8 cellular contexts compared by ENCODE assay signal in genomic region chr11:46127150-46127638, GRCh38. TPM values are rescaled to one million over a fixed set of nuclear protein-coding genes. Genes with fewer than 3 reads are reported as not detected.
DNase-seq lines count a peak whose midpoint lies in the region; ATAC-seq and TF ChIP-seq lines count a peak whose summit lies in the region.

No MANE protein-coding gene starts in this region.

- no peak overlapping the region for H3K27ac ChIP-seq in right atrium auricular region

- no peaks in the 10 kb centered on the region for H3K9me3 ChIP-seq in right atrium auricular region

- no peak for DNase-seq in Right ventricle myocardium inferior (ENCODE audit: missing footprints)
- no peak for DNase-seq in right atrium auricular region (ENCODE audit: low spot score)
- DNase-seq in RPMI7951 (ENCODE audit: low read depth) = peak; percentile 88
- peak; percentile 39 for DNase-seq in activated gamma-delta T cell treated with anti-CD3 and anti-CD28 coated beads, Interleukin-2, amount 50 U/mL, for 16 hours (ENCODE audit: low read depth)
- peak; percentile 84 for DNase-seq in iris pigment epithelial cell (ENCODE audit: low read depth)
- no peak for DNase-seq in retina
- no peak for DNase-seq in NCI-H1436 treated with DMSO at 0.1 percent for 48 hours (lab: John Stamatoyannopoulos, UW)

- H3K4me1 ChIP-seq in right atrium auricular region = peaks cover 0 to 11% of the 10 kb centered on the region in 2 donors

- ATAC-seq in Right ventricle myocardium inferior (peak; percentile 84), HG03103 (IDR thresholded peaks at IDR 0.05; ENCODE audit: low read depth, unreplicated experiment) (peak; percentile 93)

- intact Hi-C loops in Right ventricle myocardium inferior (cut with DNase I) = loop anchor here (10.0 kb wide), 2 partner anchors 162 to 188 kb away; no protein-coding TSS in a partner anchor

- TF ChIP-seq CTCF in right atrium auricular region (IDR thresholded peaks at IDR 0.05) = peak in 1 of 2 donors; percentile 44

- no peaks in the 10 kb centered on the region for H3K36me3 ChIP-seq in right atrium auricular region

- H3K4me3 ChIP-seq in right atrium auricular region = no peak overlapping the region

- H3K27me3 ChIP-seq in right atrium auricular region = no peaks in the 10 kb centered on the region

RNA-seq across cellular contexts. Expression of gene PHF21A, which starts 5.9 kb away (rescaled TPM):
- total RNA-seq in Right ventricle myocardium inferior (35.4 TPM), right atrium auricular region (10 to 100 TPM; 27.6 to 35.5 TPM)
- 6.4 and 10.5 TPM in 2 replicates for total RNA-seq in RPMI7951 (2014; rRNA removed; shearing (Covaris generic))

Comparison
In these comparisons a context has a peak if more than half of its experiments do, and no peak if none do; other contexts are left out.
1. DNase-seq: peak in RPMI7951 (single experiment), activated gamma-delta T cell treated with anti-CD3 and anti-CD28 coated beads, Interleukin-2, amount 50 U/mL, for 16 hours (single experiment) and iris pigment epithelial cell (single experiment); none in Right ventricle myocardium inferior (single experiment), right atrium auricular region (single experiment), retina (single experiment) and NCI-H1436 treated with DMSO at 0.1 percent for 48 hours (single experiment).